Comparison of ENCODE assay signal across 8 cellular contexts in the genomic region with DNA sequence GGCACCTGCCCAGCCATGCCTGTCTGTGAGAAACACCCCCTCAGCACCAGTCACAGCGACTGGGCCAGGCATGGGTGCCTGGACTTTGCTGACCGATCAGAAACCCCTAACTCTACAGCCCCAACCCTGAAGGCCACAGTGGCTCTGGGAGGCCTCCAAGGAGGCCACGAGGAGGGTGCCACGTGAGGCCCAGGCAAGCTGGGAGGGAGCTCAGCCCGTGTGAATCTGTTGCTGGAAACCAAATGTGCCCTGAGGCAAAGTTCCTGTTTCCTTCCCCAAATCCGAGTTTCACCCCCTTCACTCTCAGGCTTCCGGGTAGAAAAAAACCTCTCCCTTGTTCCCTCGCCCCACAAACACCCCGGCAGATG. TPM values are rescaled to one million over a fixed set of nuclear protein-coding genes. Genes with fewer than 3 reads are reported as not detected.
DNase-seq lines count a peak whose midpoint lies in the region; ATAC-seq, FAIRE-seq and TF ChIP-seq lines count a peak whose summit lies in the region.

No MANE protein-coding gene starts in this region.

- no peaks in the 10 kb centered on the region for H3K79me2 ChIP-seq in astrocyte (ENCODE audit: insufficient read depth, low read length)
- H3K79me2 ChIP-seq in smooth muscle cell (ENCODE audit: low read depth) = no peaks in the 10 kb centered on the region

- H3K27ac Mint-ChIP-seq in astrocyte (ENCODE audit: unreplicated experiment) = no peak overlapping the region
- H3K27ac Mint-ChIP-seq in progenitor cell of endocrine pancreas = peak overlapping the region; percentile 58

- H3K36me3 ChIP-seq in astrocyte (ENCODE audit: insufficient read depth, low read length) = no peaks in the 10 kb centered on the region
- H3K36me3 ChIP-seq in smooth muscle cell (ENCODE audit: low read depth) = no peaks in the 10 kb centered on the region

- H3K27ac ChIP-seq in astrocyte (ENCODE audit: low read depth, low read length) (no peak overlapping the region), smooth muscle cell (ENCODE audit: low read depth) (no peak overlapping the region)

- H3K4me3 Mint-ChIP-seq in astrocyte (ENCODE audit: unreplicated experiment) (peak overlapping the region; percentile 90), progenitor cell of endocrine pancreas (ENCODE audit: low read depth) (peak overlapping the region; percentile 64)

- ATAC-seq in GM19025 (IDR thresholded peaks at IDR 0.05; ENCODE audit: low read depth, unreplicated experiment) (peak; percentile 1), HG03196 (IDR thresholded peaks at IDR 0.05; ENCODE audit: unreplicated experiment) (peak; percentile 18), GM19351 (IDR thresholded peaks at IDR 0.05; ENCODE audit: unreplicated experiment) (no peak)

- DNase-seq in astrocyte (ENCODE audit: low read depth) = no peak
- no peak for DNase-seq in progenitor cell of endocrine pancreas (ENCODE audit: low spot score, unreplicated experiment)
- no peak for DNase-seq in stimulated activated CD4-positive, alpha-beta T cell treated with anti-CD3 and anti-CD28 coated beads, Interleukin-2, amount 100 ng/mL, for 24 hours
- DNase-seq in NCI-H2029 (lab: John Stamatoyannopoulos, UW) = no peak
- DNase-seq in smooth muscle cell (lab: John Stamatoyannopoulos, UW; ENCODE audit: unreplicated experiment) = no peak

- no peaks in the 10 kb centered on the region for H3K9me3 ChIP-seq in astrocyte (ENCODE audit: insufficient read depth, low read depth, low read length)
- no peaks in the 10 kb centered on the region for H3K9me3 ChIP-seq in smooth muscle cell (replicated peaks; ENCODE audit: low read depth)

- H3K4me3 ChIP-seq in astrocyte (ENCODE audit: insufficient read depth, low read depth, low read length) = no peak overlapping the region
- no peak overlapping the region for H3K4me3 ChIP-seq in smooth muscle cell

- H3K9me3 Mint-ChIP-seq in astrocyte (ENCODE audit: unreplicated experiment) (no peaks in the 10 kb centered on the region), progenitor cell of endocrine pancreas (ENCODE audit: low read depth) (no peaks in the 10 kb centered on the region)

- H4K20me1 ChIP-seq in astrocyte (ENCODE audit: insufficient read depth, low read length) = no peaks in the 10 kb centered on the region
- no peaks in the 10 kb centered on the region for H4K20me1 ChIP-seq in smooth muscle cell (ENCODE audit: low read depth)

- H3K9ac ChIP-seq in astrocyte (ENCODE audit: low read length) (no peak overlapping the region), smooth muscle cell (ENCODE audit: low read depth) (no peak overlapping the region)

- no peaks in the 10 kb centered on the region for H3F3A ChIP-seq in smooth muscle cell (ENCODE audit: low read depth)

- peaks cover 8% of the 10 kb centered on the region for H3K36me3 Mint-ChIP-seq in astrocyte (ENCODE audit: low read depth, unreplicated experiment)
- no peaks in the 10 kb centered on the region for H3K36me3 Mint-ChIP-seq in progenitor cell of endocrine pancreas (ENCODE audit: insufficient read depth)

- no peaks in the 10 kb centered on the region for H3K4me1 ChIP-seq in astrocyte (ENCODE audit: insufficient read depth, low read length)
- H3K4me1 ChIP-seq in smooth muscle cell (ENCODE audit: low read depth) = peaks cover 4% of the 10 kb centered on the region

- TF ChIP-seq CTCF in astrocyte (IDR thresholded peaks at IDR 0.05; ENCODE audit: insufficient read depth, low read depth, low read length) = no peak
- TF ChIP-seq CTCF in progenitor cell of endocrine pancreas (IDR thresholded peaks at IDR 0.05; ENCODE audit: unreplicated experiment) = no peak
- no peak for TF ChIP-seq CTCF in smooth muscle cell (IDR thresholded peaks at IDR 0.05; ENCODE audit: borderline replicate concordance, insufficient read depth, poor library complexity, severe bottlenecking)

- H3K4me1 Mint-ChIP-seq in astrocyte (ENCODE audit: low read depth, unreplicated experiment) (no peaks in the 10 kb centered on the region), progenitor cell of endocrine pancreas (ENCODE audit: low read depth) (peaks cover 3% of the 10 kb centered on the region)

- H3K4me2 ChIP-seq in astrocyte (ENCODE audit: low read length) (peak overlapping the region; percentile 83), smooth muscle cell (no peak overlapping the region)

- no peaks in the 10 kb centered on the region for H3K27me3 ChIP-seq in astrocyte (ENCODE audit: insufficient read depth, low read length)
- no peaks in the 10 kb centered on the region for H3K27me3 ChIP-seq in smooth muscle cell (ENCODE audit: low read depth)

- WGBS in smooth muscle cell (ENCODE audit: low lambda C conversion rate) = 83% methylated on average over 9 of the region's 9 CpGs

- FAIRE-seq in astrocyte (lab: Jason Lieb, UNC) = no peak

- H2AFZ ChIP-seq in astrocyte (ENCODE audit: low read depth, low read length) (no peak overlapping the region), smooth muscle cell (ENCODE audit: low read depth) (no peak overlapping the region)

- peaks cover 12% of the 10 kb centered on the region for H3K27me3 Mint-ChIP-seq in astrocyte (ENCODE audit: low read depth, unreplicated experiment)
- H3K27me3 Mint-ChIP-seq in progenitor cell of endocrine pancreas = peaks cover 22% of the 10 kb centered on the region

RNA-seq across cellular contexts. Expression of a gene that starts 1.3 kb away (rescaled TPM):
- total RNA-seq in astrocyte (37.3 and 39.6 TPM in 2 replicates), progenitor cell of endocrine pancreas (6.7 and 8.0 TPM in 2 replicates), smooth muscle cell (17.5 and 18.3 TPM in 2 replicates)
- polyA plus RNA-seq in smooth muscle cell = 25.1 and 33.4 TPM in 2 replicates

RNA-seq across cellular contexts. Expression of a gene that starts 7.6 kb away (rescaled TPM):
- total RNA-seq in astrocyte (1.1 and 1.3 TPM in 2 replicates), progenitor cell of endocrine pancreas (not detected in 2 replicates), smooth muscle cell (6.9 and 9.9 TPM in 2 replicates)
- polyA plus RNA-seq in smooth muscle cell = 8.8 and 9.1 TPM in 2 replicates

RNA-seq across cellular contexts. Expression of a gene that starts 27.9 kb away (rescaled TPM):
- 159 and 170 TPM in 2 replicates for total RNA-seq in astrocyte
- 113 and 125 TPM in 2 replicates for total RNA-seq in progenitor cell of endocrine pancreas
- total RNA-seq in smooth muscle cell = 115 and 165 TPM in 2 replicates
- 302 and 314 TPM in 2 replicates for polyA plus RNA-seq in smooth muscle cell

RNA-seq across cellular contexts. Expression of a gene that starts 36.3 kb away (rescaled TPM):
- total RNA-seq in astrocyte (55.1 and 56.5 TPM in 2 replicates), progenitor cell of endocrine pancreas (33.6 and 35.5 TPM in 2 replicates), smooth muscle cell (37.2 and 39.7 TPM in 2 replicates)
- 59.0 and 76.4 TPM in 2 replicates for polyA plus RNA-seq in smooth muscle cell
